ENCODE assay signal across 8 cellular contexts in genomic region chr16:81831722-81832126, GRCh38. TPM values are rescaled to one million over a fixed set of nuclear protein-coding genes. Genes with fewer than 3 reads are reported as not detected.
A peak's percentile ranks its signal among the peaks of the same experiment; 100 is the strongest.
DNase-seq lines count a peak whose midpoint lies in the region; ATAC-seq and TF ChIP-seq lines count a peak whose summit lies in the region.

No MANE protein-coding gene starts in this region.

- no peak for TF ChIP-seq POLR2A in gastrocnemius medialis (IDR thresholded peaks at IDR 0.05)

- intact Hi-C loops in gastrocnemius medialis (cut with DNase I; ENCODE audit: low total_unique reads): no loop called here

- H3K9me3 ChIP-seq in gastrocnemius medialis: no peaks in the 10 kb centered on the region

- H3K4me3 ChIP-seq in brain microvascular endothelial cell (ENCODE audit: low read depth, low read length) (no peak overlapping the region), gastrocnemius medialis (no peak overlapping the region)

- H3K27ac ChIP-seq in brain microvascular endothelial cell: no peak overlapping the region
- no peak overlapping the region for H3K27ac ChIP-seq in gastrocnemius medialis

- H3K36me3 ChIP-seq in brain microvascular endothelial cell (replicated peaks) (no peaks in the 10 kb centered on the region), gastrocnemius medialis (no peaks in the 10 kb centered on the region)

- H3K27me3 ChIP-seq in brain microvascular endothelial cell (replicated peaks) (no peaks in the 10 kb centered on the region), gastrocnemius medialis (no peaks in the 10 kb centered on the region)

- H3K4me1 ChIP-seq in gastrocnemius medialis: no peaks in the 10 kb centered on the region

- DNase-seq in RPMI8226 (peak; percentile 53), brain microvascular endothelial cell (no peak), gastrocnemius medialis (peak; percentile 13 to 38), COLO668 (lab: John Stamatoyannopoulos, UW; ENCODE audit: unreplicated experiment) (no peak), NCI-H1436 treated with DMSO at 0.1 percent for 48 hours (lab: John Stamatoyannopoulos, UW) (no peak), ACHN (no peak)

- TF ChIP-seq CTCF in brain microvascular endothelial cell (IDR thresholded peaks at IDR 0.05; ENCODE audit: low read depth, low read length, missing control alignments) (peak; percentile 10), gastrocnemius medialis (IDR thresholded peaks at IDR 0.05 in 4 of 5, conservative IDR thresholded peaks at IDR 0.05 in 1 of 5) (no peak)

- ATAC-seq in GM19023 (IDR thresholded peaks at IDR 0.05; ENCODE audit: unreplicated experiment) (peak; percentile 70), HG02970 (IDR thresholded peaks at IDR 0.05; ENCODE audit: low FRiP score, unreplicated experiment) (peak; percentile 48), gastrocnemius medialis (no peak)

- in situ Hi-C loops in brain microvascular endothelial cell (cut with HindIII; ENCODE audit: low pct_ligation_motif_present, low sequenced_read_pairs): no loop called here
- in situ Hi-C loops in gastrocnemius medialis (cut with MboI; ENCODE audit: low sequenced_read_pairs in 4 of 4): no loop called here
- in situ Hi-C loops in ACHN (cut with HindIII; ENCODE audit: low pct_ligation_motif_present, low pct_unique_long_range_greater_than_20kb, low sequenced_read_pairs): no loop called here

RNA-seq across cellular contexts. Expression of gene PLCG2, which starts 52.6 kb away (rescaled TPM):
- 1 to 10 TPM; 1.8 to 3.0 (median 2.1) TPM for total RNA-seq in gastrocnemius medialis

Comparison
In these comparisons a context has a peak if more than half of its experiments do, and no peak if none do; other contexts are left out.
1. ATAC-seq: peak in GM19023 (single experiment) and HG02970 (single experiment); none in gastrocnemius medialis (0 of 2).
2. DNase-seq: peak in RPMI8226 (single experiment) and gastrocnemius medialis (2 of 2); none in brain microvascular endothelial cell (single experiment), COLO668 (single experiment), NCI-H1436 treated with DMSO at 0.1 percent for 48 hours (single experiment) and ACHN (single experiment).